In genomic region chr12:39378346-39378745, GRCh38 we compare ENCODE assay signal across 14 cellular contexts.
"Had no signal": no experiment of that assay in that cellular context is flagged by ENCODE, and none has a peak within 500 bp of the region (broad histone marks: within the 10 kb centered on the region; RNA-seq: fewer than 3 reads in every experiment).

No MANE protein-coding gene starts in this region.

- H3K27ac ChIP-seq: breast epithelium, gastrocnemius medialis, heart right ventricle, parathyroid adenoma, testis had no signal

- H3K4me3 ChIP-seq: breast epithelium, gastrocnemius medialis, heart right ventricle, testis had no signal

- ATAC-seq: activated CD4-positive, alpha-beta T cell treated with anti-CD3 and anti-CD28 coated beads for 36 hours; activated CD8-positive, alpha-beta T cell treated with anti-CD3 and anti-CD28 coated beads, Interleukin-2, amount 10 ng/mL, durations not matched to agents 7 days and 5 days; gastrocnemius medialis; stimulated activated naive CD8-positive, alpha-beta T cell treated with anti-CD3 and anti-CD28 coated beads, Interleukin-15, amount 100 ng/mL, for 72 hours had no signal

- H3K36me3 ChIP-seq: breast epithelium, gastrocnemius medialis, heart right ventricle had no signal

- DNase-seq: activated CD4-positive, alpha-beta T cell treated with anti-CD3 and anti-CD28 coated beads for 36 hours; activated CD8-positive, alpha-beta memory T cell treated with anti-CD3 and anti-CD28 coated beads, Interleukin-2, amount 50 U/mL, for 48 hours; activated CD8-positive, alpha-beta T cell treated with anti-CD3 and anti-CD28 coated beads, Interleukin-2, amount 10 ng/mL, durations not matched to agents 7 days and 5 days; activated naive CD8-positive, alpha-beta T cell treated with anti-CD3 and anti-CD28 coated beads, Interleukin-2, amount 10 ng/mL, durations not matched to agents 7 days and 5 days; aorta; gastrocnemius medialis; heart right ventricle; left ventricle myocardium superior; stimulated activated CD4-positive, alpha-beta T cell treated with anti-CD3 and anti-CD28 coated beads, Interleukin-4, amount 100 ng/mL, for 4 hours; stimulated activated naive CD8-positive, alpha-beta T cell treated with anti-CD3 and anti-CD28 coated beads, Interleukin-15, amount 100 ng/mL, for 72 hours; T-helper 9 cell; testis had no signal

- H3K9me3 ChIP-seq: breast epithelium, gastrocnemius medialis, heart right ventricle, testis had no signal

- H3K4me1 ChIP-seq: breast epithelium, gastrocnemius medialis, testis had no signal

- H3K27me3 ChIP-seq: breast epithelium, gastrocnemius medialis, heart right ventricle, testis had no signal
